9 cellular contexts compared by ENCODE assay signal in the genomic region with DNA sequence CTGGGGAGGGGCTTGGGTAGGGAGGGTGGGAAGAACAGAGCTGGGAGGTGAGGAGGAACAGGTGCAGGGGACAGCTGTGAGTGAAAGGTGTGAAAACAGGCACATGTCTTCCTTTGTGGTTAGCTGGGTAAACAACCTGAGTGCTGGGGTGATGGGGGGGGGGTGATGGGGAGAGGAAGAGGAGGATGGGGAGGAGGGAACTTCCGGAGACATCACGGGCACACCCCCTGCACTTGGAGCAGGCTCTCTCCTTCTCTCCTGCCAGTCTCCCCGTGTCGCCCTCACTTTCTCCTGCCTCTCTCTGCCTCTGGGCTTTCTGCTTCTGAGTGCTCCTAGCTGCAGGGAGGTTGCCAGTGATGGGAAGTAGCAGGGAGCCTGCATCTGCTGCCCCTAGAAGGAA. TPM values are rescaled to one million over a fixed set of nuclear protein-coding genes. Genes with fewer than 3 reads are reported as not detected.
DNase-seq lines count a peak whose midpoint lies in the region; ATAC-seq and TF ChIP-seq lines count a peak whose summit lies in the region.
"Had no signal": no experiment of that assay in that cellular context is flagged by ENCODE, and none has a peak within 500 bp of the region (broad histone marks: within the 10 kb centered on the region; RNA-seq: fewer than 3 reads in every experiment).

No MANE protein-coding gene starts in this region.

- POLR2A ChIA-PET in activated CD4-positive, alpha-beta memory T cell treated with anti-CD3 and anti-CD28 coated beads for 36 hours (lab: Charles Lee) = interaction anchor here (1.8 kb wide), 1 partner anchor 9 kb away, joined by 7 read pairs; a partner anchor contains a TSS

- DNase-seq in GM13977 (ENCODE audit: low spot score) (peak; percentile 50), NCI-H187 treated with DMSO at 0.1 percent for 48 hours (lab: John Stamatoyannopoulos, UW) (peak; percentile 25), naive B cell (peak; percentile 57), NCI-H446 (lab: John Stamatoyannopoulos, UW) (no peak)
- DNase-seq in activated CD4-positive, alpha-beta memory T cell treated with anti-CD3 and anti-CD28 coated beads for 36 hours = peak; percentile 69
- DNase-seq: Karpas-422, nucleus accumbens had no signal

- CTCF ChIA-PET in activated CD4-positive, alpha-beta memory T cell treated with anti-CD3 and anti-CD28 coated beads for 36 hours (lab: Charles Lee) = interaction anchor here (1.0 to 1.4 kb wide), 2 partner anchors 9 to 203 kb away, joined by 4 read pairs; a partner anchor contains a TSS

- H3K27me3 Mint-ChIP-seq in activated CD4-positive, alpha-beta memory T cell treated with anti-CD3 and anti-CD28 coated beads for 36 hours = no peaks in the 10 kb centered on the region
- H3K27me3 Mint-ChIP-seq in naive B cell = no peaks in the 10 kb centered on the region

- H3K4me1 Mint-ChIP-seq in activated CD4-positive, alpha-beta memory T cell treated with anti-CD3 and anti-CD28 coated beads for 36 hours (ENCODE audit: low read depth) = peaks cover 94% of the 10 kb centered on the region
- H3K4me1 Mint-ChIP-seq in naive B cell = peaks cover 89 to 100% (median 99%) of the 10 kb centered on the region in 3 donors

- no peak for TF ChIP-seq CTCF in GM13977 (IDR thresholded peaks at IDR 0.05; ENCODE audit: extremely low read depth, insufficient read depth, missing control alignments)

- peak overlapping the region; percentile 7 for H3K4me3 Mint-ChIP-seq in activated CD4-positive, alpha-beta memory T cell treated with anti-CD3 and anti-CD28 coated beads for 36 hours
- peak overlapping the region; percentile 83 to 98 (median 92) for H3K4me3 Mint-ChIP-seq in naive B cell

- no peaks in the 10 kb centered on the region for H3K9me3 Mint-ChIP-seq in activated CD4-positive, alpha-beta memory T cell treated with anti-CD3 and anti-CD28 coated beads for 36 hours
- no peaks in the 10 kb centered on the region for H3K9me3 Mint-ChIP-seq in naive B cell

- intact Hi-C loops in activated CD4-positive, alpha-beta memory T cell treated with anti-CD3 and anti-CD28 coated beads for 36 hours (cut with micrococcal nuclease) = loop anchor here (5.0 kb wide), 1 partner anchor 35 kb away; a partner anchor contains a TSS

- H3K27ac Mint-ChIP-seq in activated CD4-positive, alpha-beta memory T cell treated with anti-CD3 and anti-CD28 coated beads for 36 hours = peak overlapping the region; percentile 93
- peak overlapping the region; percentile 93 to 100 (median 99) for H3K27ac Mint-ChIP-seq in naive B cell

- in situ Hi-C loops in GM13977 (cut with MboI; ENCODE audit: low pct_unique_long_range_greater_than_20kb, low sequenced_read_pairs, unreplicated experiment) = no loop called here

- peaks cover 64% of the 10 kb centered on the region for H3K36me3 Mint-ChIP-seq in activated CD4-positive, alpha-beta memory T cell treated with anti-CD3 and anti-CD28 coated beads for 36 hours
- H3K36me3 Mint-ChIP-seq in naive B cell = peaks cover 24 to 41% of the 10 kb centered on the region in 2 donors

- ATAC-seq in naive B cell (ENCODE audit: low read depth in 2 of 2) (peak; percentile 37 to 40), GM21825 (IDR thresholded peaks at IDR 0.05; ENCODE audit: unreplicated experiment) (no peak), GM18873 (IDR thresholded peaks at IDR 0.05; ENCODE audit: low FRiP score, unreplicated experiment) (no peak)

RNA-seq across cellular contexts. Expression of a gene that starts 8.8 kb away (rescaled TPM):
- total RNA-seq in activated CD4-positive, alpha-beta memory T cell treated with anti-CD3 and anti-CD28 coated beads for 36 hours = 10 to 100 TPM; 28.0 to 28.3 TPM
- 100 to 1,000 TPM; 101 to 157 (median 116) TPM for polyA plus RNA-seq in naive B cell (ENCODE audit: low read depth in 6 of 6)

RNA-seq across cellular contexts. Expression of a gene that starts 33.2 kb away (rescaled TPM):
- total RNA-seq in activated CD4-positive, alpha-beta memory T cell treated with anti-CD3 and anti-CD28 coated beads for 36 hours = 10 to 100 TPM; 28.2 to 31.8 TPM
- polyA plus RNA-seq in naive B cell (ENCODE audit: low read depth in 6 of 6) = 1 to 10 TPM in 2 of 6 donors, under 1 TPM in 3, not detected in 1; 0.50 to 3.2 (median 0.75) TPM

Comparison
In these comparisons a context has a peak if more than half of its experiments do, and no peak if none do; other contexts are left out.
1. DNase-seq: peak in GM13977 (single experiment), NCI-H187 treated with DMSO at 0.1 percent for 48 hours (single experiment), activated CD4-positive, alpha-beta memory T cell treated with anti-CD3 and anti-CD28 coated beads for 36 hours (single experiment) and naive B cell (single experiment); none in NCI-H446 (0 of 2).
2. ATAC-seq: peak in naive B cell (2 of 2); none in GM21825 (single experiment) and GM18873 (single experiment).